Comparison of ENCODE assay signal across 8 cellular contexts in genomic region chr19:1257475-1258160, GRCh38. TPM values are rescaled to one million over a fixed set of nuclear protein-coding genes. Genes with fewer than 3 reads are reported as not detected.
DNase-seq lines count a peak whose midpoint lies in the region; ATAC-seq and TF ChIP-seq lines count a peak whose summit lies in the region.
"Had no signal": no experiment of that assay in that cellular context is flagged by ENCODE, and none has a peak within 500 bp of the region (broad histone marks: within the 10 kb centered on the region; RNA-seq: fewer than 3 reads in every experiment).

No MANE protein-coding gene starts in this region.

- peaks cover 42% of the 10 kb centered on the region for H3K36me3 Mint-ChIP-seq in activated CD4-positive, alpha-beta memory T cell treated with anti-CD3 and anti-CD28 coated beads for 36 hours
- peaks cover 26% of the 10 kb centered on the region for H3K36me3 Mint-ChIP-seq in stimulated activated naive CD8-positive, alpha-beta T cell treated with anti-CD3 and anti-CD28 coated beads, Interleukin-15, Interleukin-2, amounts not matched to agents 100 ng/mL and 50 ng/mL, for 24 hours (ENCODE audit: low read depth)

- peak overlapping the region; percentile 30 for H3K27ac ChIP-seq in layer of hippocampus (ENCODE audit: low read depth, low read length)

- no peaks in the 10 kb centered on the region for H3K27me3 Mint-ChIP-seq in activated CD4-positive, alpha-beta memory T cell treated with anti-CD3 and anti-CD28 coated beads for 36 hours
- H3K27me3 Mint-ChIP-seq in stimulated activated naive CD8-positive, alpha-beta T cell treated with anti-CD3 and anti-CD28 coated beads, Interleukin-15, Interleukin-2, amounts not matched to agents 100 ng/mL and 50 ng/mL, for 24 hours, result no peaks in the 10 kb centered on the region

- CTCF ChIA-PET in activated CD4-positive, alpha-beta memory T cell treated with anti-CD3 and anti-CD28 coated beads for 36 hours (lab: Charles Lee), result interaction anchor here (3.5 to 17.9 kb wide), 2 partner anchors 9 to 14 kb away, joined by 19 to 649 read pairs; partner anchors contain the start of gene ATP5F1D

- H3K27me3 ChIP-seq in layer of hippocampus (ENCODE audit: control insufficient read depth, insufficient read depth, low read length), result no peaks in the 10 kb centered on the region

- TF ChIP-seq POLR2A in GM19099 (IDR thresholded peaks at IDR 0.05; ENCODE audit: extremely low read depth, insufficient read length, low read depth), result peak; percentile 1

- DNase-seq in activated CD4-positive, alpha-beta memory T cell treated with anti-CD3 and anti-CD28 coated beads for 36 hours, result peak; percentile 9
- DNase-seq: NCI-H2029 treated with DMSO at 0.1 percent for 48 hours had no signal

- intact Hi-C loops in activated CD4-positive, alpha-beta memory T cell treated with anti-CD3 and anti-CD28 coated beads for 36 hours (cut with micrococcal nuclease), result no loop called here

- POLR2A ChIA-PET in activated CD4-positive, alpha-beta memory T cell treated with anti-CD3 and anti-CD28 coated beads for 36 hours (lab: Charles Lee), result interaction anchor here (4.0 kb wide), 1 partner anchor 12 kb away, joined by 35 read pairs; the partner anchor contains the start of gene CIRBP

- ATAC-seq in GM19463 (IDR thresholded peaks at IDR 0.05; ENCODE audit: unreplicated experiment) (no peak), GM18868 (IDR thresholded peaks at IDR 0.05; ENCODE audit: unreplicated experiment) (no peak), HG02970 (IDR thresholded peaks at IDR 0.05; ENCODE audit: low FRiP score, unreplicated experiment) (no peak)

- peak overlapping the region; percentile 39 for H3K4me3 Mint-ChIP-seq in activated CD4-positive, alpha-beta memory T cell treated with anti-CD3 and anti-CD28 coated beads for 36 hours
- peak overlapping the region; percentile 58 for H3K4me3 Mint-ChIP-seq in stimulated activated naive CD8-positive, alpha-beta T cell treated with anti-CD3 and anti-CD28 coated beads, Interleukin-15, Interleukin-2, amounts not matched to agents 100 ng/mL and 50 ng/mL, for 24 hours

- H3K27ac Mint-ChIP-seq in activated CD4-positive, alpha-beta memory T cell treated with anti-CD3 and anti-CD28 coated beads for 36 hours, result peak overlapping the region; percentile 97
- peak overlapping the region; percentile 93 for H3K27ac Mint-ChIP-seq in stimulated activated naive CD8-positive, alpha-beta T cell treated with anti-CD3 and anti-CD28 coated beads, Interleukin-15, Interleukin-2, amounts not matched to agents 100 ng/mL and 50 ng/mL, for 24 hours

- no peaks in the 10 kb centered on the region for H3K9me3 Mint-ChIP-seq in activated CD4-positive, alpha-beta memory T cell treated with anti-CD3 and anti-CD28 coated beads for 36 hours
- H3K9me3 Mint-ChIP-seq in stimulated activated naive CD8-positive, alpha-beta T cell treated with anti-CD3 and anti-CD28 coated beads, Interleukin-15, Interleukin-2, amounts not matched to agents 100 ng/mL and 50 ng/mL, for 24 hours, result no peaks in the 10 kb centered on the region

- H3K4me1 Mint-ChIP-seq in activated CD4-positive, alpha-beta memory T cell treated with anti-CD3 and anti-CD28 coated beads for 36 hours (ENCODE audit: low read depth), result peaks cover 49% of the 10 kb centered on the region
- peaks cover 62% of the 10 kb centered on the region for H3K4me1 Mint-ChIP-seq in stimulated activated naive CD8-positive, alpha-beta T cell treated with anti-CD3 and anti-CD28 coated beads, Interleukin-15, Interleukin-2, amounts not matched to agents 100 ng/mL and 50 ng/mL, for 24 hours (ENCODE audit: low read depth)

RNA-seq across cellular contexts. Expression of gene MIDN, which starts 9.2 kb away (rescaled TPM):
- 10 to 100 TPM; 54.1 to 54.6 TPM for total RNA-seq in activated CD4-positive, alpha-beta memory T cell treated with anti-CD3 and anti-CD28 coated beads for 36 hours

RNA-seq across cellular contexts. Expression of gene CIRBP, which starts 11.5 kb away (rescaled TPM):
- total RNA-seq in activated CD4-positive, alpha-beta memory T cell treated with anti-CD3 and anti-CD28 coated beads for 36 hours, result 100 to 1,000 TPM; 171 to 173 TPM

RNA-seq across cellular contexts. Expression of gene ATP5F1D, which starts 16.1 kb away (rescaled TPM):
- total RNA-seq in activated CD4-positive, alpha-beta memory T cell treated with anti-CD3 and anti-CD28 coated beads for 36 hours, result 100 to 1,000 TPM; 178 to 192 TPM

RNA-seq across cellular contexts. Expression of gene FAM174C, which starts 17.7 kb away (rescaled TPM):
- 10 to 100 TPM; 74.8 to 76.1 TPM for total RNA-seq in activated CD4-positive, alpha-beta memory T cell treated with anti-CD3 and anti-CD28 coated beads for 36 hours

RNA-seq across cellular contexts. Expression of gene CBARP, which starts 19.8 kb away (rescaled TPM):
- total RNA-seq in activated CD4-positive, alpha-beta memory T cell treated with anti-CD3 and anti-CD28 coated beads for 36 hours, result 1 to 10 TPM; 1.3 to 2.1 TPM
